ENCODE assay signal across 15 cellular contexts in the genomic region with DNA sequence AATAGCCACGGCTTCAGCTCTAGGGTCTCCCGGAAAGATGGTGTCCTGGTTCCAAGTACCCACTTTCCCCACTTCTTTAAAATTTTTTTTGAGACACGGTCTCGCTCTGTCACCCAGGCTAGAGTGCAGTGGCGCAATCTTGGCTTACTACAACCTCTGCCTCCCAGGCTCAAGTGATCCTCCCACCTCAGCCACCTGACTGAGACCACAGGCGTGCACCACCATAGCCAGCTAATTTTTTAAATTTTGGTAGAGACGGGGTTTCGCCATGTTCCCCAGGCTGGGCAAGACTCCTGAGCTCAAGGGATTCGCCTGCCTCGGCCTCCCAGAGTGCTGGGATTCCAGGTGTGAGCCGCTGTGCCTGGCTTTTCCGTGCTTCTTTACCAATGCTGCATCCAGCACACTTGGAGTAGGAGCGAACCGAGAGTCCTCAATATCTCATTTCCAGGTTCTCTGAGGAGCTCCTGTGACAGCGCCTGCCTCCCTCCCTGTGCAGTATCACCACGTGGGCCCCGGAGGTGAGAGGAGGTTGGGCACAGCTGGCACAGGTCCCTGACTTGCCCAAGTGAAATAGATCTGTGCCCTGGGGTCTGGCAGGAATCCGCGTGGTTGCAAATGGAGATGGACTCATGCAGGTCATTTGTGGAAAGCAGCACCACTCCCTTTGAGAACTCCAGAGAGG. TPM values are rescaled to one million over a fixed set of nuclear protein-coding genes. Genes with fewer than 3 reads are reported as not detected.
A peak's percentile ranks its signal among the peaks of the same experiment; 100 is the strongest.
DNase-seq lines count a peak whose midpoint lies in the region; ATAC-seq and FAIRE-seq lines count a peak whose summit lies in the region.
"Had no signal": no experiment of that assay in that cellular context is flagged by ENCODE, and none has a peak within 500 bp of the region (broad histone marks: within the 10 kb centered on the region; RNA-seq: fewer than 3 reads in every experiment).

No MANE protein-coding gene starts in this region.

- H3K9me3 ChIP-seq in T-helper 17 cell (ENCODE audit: control insufficient read depth, low read length, poor library complexity, severe bottlenecking): no peaks in the 10 kb centered on the region
- H3K9me3 ChIP-seq: HAP-1 had no signal

- FAIRE-seq in HTR-8/SVneo (lab: Jason Lieb, UNC): no peak
- FAIRE-seq: GM12878, islet of Langerhans had no signal

- DNase-seq in activated T-cell treated with anti-CD3 and anti-CD28 coated beads, Interleukin-2, amount 50 U/mL, for 24 hours: peak; percentile 28
- DNase-seq in activated T-cell treated with anti-CD3 and anti-CD28 coated beads for 4 hours (no peak), T-helper 17 cell (no peak), HTR-8/SVneo (ENCODE audit: insufficient read length, low spot score) (no peak), NCI-H2196 (lab: John Stamatoyannopoulos, UW; ENCODE audit: unreplicated experiment) (no peak)
- no peak for DNase-seq in stimulated activated naive B cell treated with anti-CD40 and anti-IgM and Interleukin-4, amounts not matched to agents 10 μg/mL and 1 μg/mL and 100 μg/mL, for 72 hours
- DNase-seq: activated CD8-positive, alpha-beta memory T cell treated with anti-CD3 and anti-CD28 coated beads, Interleukin-2, amount 10 ng/mL, durations not matched to agents 7 days and 5 days; aorta; DND-41; NCI-H526 treated with DMSO at 0.1 percent for 48 hours had no signal

- H3K27ac Mint-ChIP-seq in activated T-cell treated with anti-CD3 and anti-CD28 coated beads, Interleukin-2, amount 50 U/mL, for 24 hours: peak overlapping the region; percentile 59
- H3K27ac Mint-ChIP-seq in T-helper 17 cell: peak overlapping the region; percentile 92
- H3K27ac Mint-ChIP-seq in stimulated activated naive B cell treated with anti-CD40 and anti-IgM and Interleukin-4, amounts not matched to agents 10 μg/mL and 1 μg/mL and 100 μg/mL, for 72 hours: peak overlapping the region; percentile 38
- H3K27ac Mint-ChIP-seq: activated CD8-positive, alpha-beta memory T cell treated with anti-CD3 and anti-CD28 coated beads, Interleukin-2, amount 10 ng/mL, durations not matched to agents 7 days and 5 days had no signal

- peaks cover 49% of the 10 kb centered on the region for H3K4me1 Mint-ChIP-seq in activated T-cell treated with anti-CD3 and anti-CD28 coated beads, Interleukin-2, amount 50 U/mL, for 24 hours (ENCODE audit: low read depth)
- H3K4me1 Mint-ChIP-seq in T-helper 17 cell: peaks cover 42% of the 10 kb centered on the region
- peaks cover 10 to 38% of the 10 kb centered on the region in 2 donors for H3K4me1 Mint-ChIP-seq in stimulated activated naive B cell treated with anti-CD40 and anti-IgM and Interleukin-4, amounts not matched to agents 10 μg/mL and 1 μg/mL and 100 μg/mL, for 72 hours

- ATAC-seq in T-helper 17 cell (no peak), GM19023 (IDR thresholded peaks at IDR 0.05; ENCODE audit: unreplicated experiment) (no peak)
- no peak for ATAC-seq in stimulated activated naive B cell treated with anti-CD40 and anti-IgM and Interleukin-4, amounts not matched to agents 10 μg/mL and 1 μg/mL and 100 μg/mL, for 72 hours (replicated peaks)
- ATAC-seq: activated CD8-positive, alpha-beta memory T cell treated with anti-CD3 and anti-CD28 coated beads, Interleukin-2, amount 10 ng/mL, durations not matched to agents 7 days and 5 days; GM12878 had no signal

- no peaks in the 10 kb centered on the region for H3K27me3 ChIP-seq in layer of hippocampus (ENCODE audit: control insufficient read depth, insufficient read depth, low read length)

- no peak overlapping the region for H3K4me3 Mint-ChIP-seq in activated T-cell treated with anti-CD3 and anti-CD28 coated beads, Interleukin-2, amount 50 U/mL, for 24 hours
- peak overlapping the region; percentile 72 for H3K4me3 Mint-ChIP-seq in T-helper 17 cell
- H3K4me3 Mint-ChIP-seq in stimulated activated naive B cell treated with anti-CD40 and anti-IgM and Interleukin-4, amounts not matched to agents 10 μg/mL and 1 μg/mL and 100 μg/mL, for 72 hours: no peak overlapping the region
- H3K4me3 Mint-ChIP-seq: activated CD8-positive, alpha-beta memory T cell treated with anti-CD3 and anti-CD28 coated beads, Interleukin-2, amount 10 ng/mL, durations not matched to agents 7 days and 5 days had no signal

- no peaks in the 10 kb centered on the region for H3K27me3 Mint-ChIP-seq in activated T-cell treated with anti-CD3 and anti-CD28 coated beads, Interleukin-2, amount 50 U/mL, for 24 hours
- H3K27me3 Mint-ChIP-seq in T-helper 17 cell: no peaks in the 10 kb centered on the region
- no peaks in the 10 kb centered on the region for H3K27me3 Mint-ChIP-seq in stimulated activated naive B cell treated with anti-CD40 and anti-IgM and Interleukin-4, amounts not matched to agents 10 μg/mL and 1 μg/mL and 100 μg/mL, for 72 hours
- H3K27me3 Mint-ChIP-seq: activated CD8-positive, alpha-beta memory T cell treated with anti-CD3 and anti-CD28 coated beads, Interleukin-2, amount 10 ng/mL, durations not matched to agents 7 days and 5 days had no signal

- H3K27ac ChIP-seq in layer of hippocampus (ENCODE audit: low read depth, low read length): peak overlapping the region; percentile 22

- H3K9me3 Mint-ChIP-seq in activated T-cell treated with anti-CD3 and anti-CD28 coated beads, Interleukin-2, amount 50 U/mL, for 24 hours: no peaks in the 10 kb centered on the region
- H3K9me3 Mint-ChIP-seq in stimulated activated naive B cell treated with anti-CD40 and anti-IgM and Interleukin-4, amounts not matched to agents 10 μg/mL and 1 μg/mL and 100 μg/mL, for 72 hours: no peaks in the 10 kb centered on the region

- H3K36me3 Mint-ChIP-seq in activated T-cell treated with anti-CD3 and anti-CD28 coated beads, Interleukin-2, amount 50 U/mL, for 24 hours (ENCODE audit: low read depth): peaks cover 96% of the 10 kb centered on the region
- H3K36me3 Mint-ChIP-seq in T-helper 17 cell (ENCODE audit: low read depth): peaks cover 27% of the 10 kb centered on the region
- H3K36me3 Mint-ChIP-seq in stimulated activated naive B cell treated with anti-CD40 and anti-IgM and Interleukin-4, amounts not matched to agents 10 μg/mL and 1 μg/mL and 100 μg/mL, for 72 hours: peaks cover 71 to 82% of the 10 kb centered on the region in 2 donors

RNA-seq across cellular contexts. Expression of a gene that starts 37.3 kb away (rescaled TPM):
- 100 to 1,000 TPM; 341 to 361 TPM for total RNA-seq in T-helper 17 cell

Comparison
In these comparisons a context has a peak if more than half of its experiments do, and no peak if none do; other contexts are left out.
1. H3K27ac Mint-ChIP-seq: peak in every context shown above with its lines; median percentile 92 in T-helper 17 cell; 59 in activated T-cell treated with anti-CD3 and anti-CD28 coated beads, Interleukin-2, amount 50 U/mL, for 24 hours; 38 in stimulated activated naive B cell treated with anti-CD40 and anti-IgM and Interleukin-4, amounts not matched to agents 10 μg/mL and 1 μg/mL and 100 μg/mL, for 72 hours.